ENCODE assay signal across 8 cellular contexts in the genomic region with DNA sequence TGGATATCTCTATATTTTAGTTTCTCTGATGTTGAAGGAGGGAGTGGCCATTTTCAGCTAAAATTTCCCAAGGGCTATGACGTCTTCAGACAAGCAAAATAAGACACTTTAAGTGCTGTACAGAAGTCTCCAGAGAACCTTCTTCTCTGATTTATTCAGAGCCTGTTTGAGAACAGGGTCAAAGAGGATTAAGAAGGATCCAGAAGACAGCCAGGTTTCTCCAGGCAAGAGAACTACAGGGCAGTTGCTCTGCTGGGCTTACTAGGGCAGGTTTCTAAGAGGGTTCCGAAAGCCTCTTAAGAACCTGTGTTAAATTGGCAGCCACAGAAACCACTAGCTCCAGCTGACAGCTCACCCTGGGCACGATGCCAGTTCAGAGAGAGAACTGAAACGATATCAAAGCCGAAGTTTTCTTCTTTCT. TPM values are rescaled to one million over a fixed set of nuclear protein-coding genes. Genes with fewer than 3 reads are reported as not detected.
DNase-seq lines count a peak whose midpoint lies in the region; ATAC-seq and TF ChIP-seq lines count a peak whose summit lies in the region.

No MANE protein-coding gene starts in this region.

- peaks cover 12% of the 10 kb centered on the region for H3K4me1 Mint-ChIP-seq in activated T-helper 2 cell treated with anti-CD3 and anti-CD28 coated beads, Interferon-gamma antibody, Interleukin-2, Interleukin-4, amounts not matched to agents 10 μg/mL and 5 μg/mL and 100 μg/mL, durations not matched to agents 14 hours and 24 hours and 36 hours (ENCODE audit: low read depth)

- H3K27ac Mint-ChIP-seq in activated T-helper 2 cell treated with anti-CD3 and anti-CD28 coated beads, Interferon-gamma antibody, Interleukin-2, Interleukin-4, amounts not matched to agents 10 μg/mL and 5 μg/mL and 100 μg/mL, durations not matched to agents 14 hours and 24 hours and 36 hours, result no peak overlapping the region

- H3K27me3 Mint-ChIP-seq in activated T-helper 2 cell treated with anti-CD3 and anti-CD28 coated beads, Interferon-gamma antibody, Interleukin-2, Interleukin-4, amounts not matched to agents 10 μg/mL and 5 μg/mL and 100 μg/mL, durations not matched to agents 14 hours and 24 hours and 36 hours (ENCODE audit: low read depth), result peaks cover 33% of the 10 kb centered on the region

- H3F3A ChIP-seq in PC-3 (ENCODE audit: low read length, unreplicated experiment), result no peaks in the 10 kb centered on the region

- DNase-seq in PC-3 (peak; percentile 67), globus pallidus (ENCODE audit: low spot score) (peak; percentile 59), retina (peak; percentile 38), uterus (peak; percentile 81 to 89)
- peak; percentile 20 for DNase-seq in activated T-helper 2 cell treated with anti-CD3 and anti-CD28 coated beads, Interferon-gamma antibody, Interleukin-2, Interleukin-4, amounts not matched to agents 10 μg/mL and 5 μg/mL and 100 μg/mL, durations not matched to agents 14 hours and 24 hours and 36 hours (ENCODE audit: low spot score)

- intact Hi-C loops in PC-3 (cut with micrococcal nuclease), result no loop called here
- intact Hi-C loops in activated T-helper 2 cell treated with anti-CD3 and anti-CD28 coated beads, Interferon-gamma antibody, Interleukin-2, Interleukin-4, amounts not matched to agents 10 μg/mL and 5 μg/mL and 100 μg/mL, durations not matched to agents 14 hours and 24 hours and 36 hours (cut with micrococcal nuclease), result no loop called here
- intact Hi-C loops in uterus (cut with DNase I; ENCODE audit: low total_unique reads), result no loop called here

- peak; percentile 39 to 55 for TF ChIP-seq POLR2A in uterus (IDR thresholded peaks at IDR 0.05)

- peaks cover 16% of the 10 kb centered on the region for H3K9me3 Mint-ChIP-seq in activated T-helper 2 cell treated with anti-CD3 and anti-CD28 coated beads, Interferon-gamma antibody, Interleukin-2, Interleukin-4, amounts not matched to agents 10 μg/mL and 5 μg/mL and 100 μg/mL, durations not matched to agents 14 hours and 24 hours and 36 hours

- CTCF ChIA-PET in PC-3 (lab: Charles Lee), result no interaction called here

- no peak for TF ChIP-seq CTCF in PC-3 (conservative IDR thresholded peaks at IDR 0.05; ENCODE audit: low read depth, low read length)
- no peak for TF ChIP-seq CTCF in uterus (IDR thresholded peaks at IDR 0.05)

- H3K79me2 ChIP-seq in PC-3 (ENCODE audit: low read length), result no peaks in the 10 kb centered on the region

- H3K9ac ChIP-seq in BLaER1 treated with 17β-estradiol and CSF1 and Interleukin-3, amounts not matched to agents 10 nM and 100 nM, result peak overlapping the region in 3 of 11 experiments; percentile 4 to 19 (median 6); a peak in 2 of 22 replicates
- H3K9ac ChIP-seq in PC-3 (ENCODE audit: low read length), result no peak overlapping the region

- no peak overlapping the region for H3K4me3 Mint-ChIP-seq in activated T-helper 2 cell treated with anti-CD3 and anti-CD28 coated beads, Interferon-gamma antibody, Interleukin-2, Interleukin-4, amounts not matched to agents 10 μg/mL and 5 μg/mL and 100 μg/mL, durations not matched to agents 14 hours and 24 hours and 36 hours (ENCODE audit: low read depth)

- BruUV-seq in PC-3 (replicated peaks; lab: Mats Ljungman, UMichigan), result no TSS peak

- H3K36me3 ChIP-seq in BLaER1 treated with 17β-estradiol and CSF1 and Interleukin-3, amounts not matched to agents 10 nM and 100 nM, result no peaks in the 10 kb centered on the region
- H3K36me3 ChIP-seq in PC-3 (ENCODE audit: low read depth, low read length) (no peaks in the 10 kb centered on the region), uterus (no peaks in the 10 kb centered on the region)

- POLR2A ChIA-PET in PC-3 (lab: Charles Lee; ENCODE audit: unreplicated experiment), result no interaction called here

- H3K4me2 ChIP-seq in BLaER1 treated with 17β-estradiol and CSF1 and Interleukin-3, amounts not matched to agents 10 nM and 100 nM, result peak overlapping the region; percentile 50 to 79 (median 70); a peak in 21 of 22 replicates
- H3K4me2 ChIP-seq in PC-3 (ENCODE audit: low read length), result peak overlapping the region; percentile 70

- no peak overlapping the region for H3K27ac ChIP-seq in BLaER1 treated with 17β-estradiol and CSF1 and Interleukin-3, amounts not matched to agents 10 nM and 100 nM
- H3K27ac ChIP-seq in PC-3 (ENCODE audit: low read length) (no peak overlapping the region), uterus (peak overlapping the region; percentile 85 to 95)

- H3K4me1 ChIP-seq in BLaER1 treated with 17β-estradiol and CSF1 and Interleukin-3, amounts not matched to agents 10 nM and 100 nM, result peaks cover 15 to 36% (median 29%) of the 10 kb centered on the region in 10 experiments
- H3K4me1 ChIP-seq in PC-3 (ENCODE audit: insufficient read depth, low read length) (peaks cover 29% of the 10 kb centered on the region), uterus (no peaks in the 10 kb centered on the region)

- H3K27me3 ChIP-seq in BLaER1 treated with 17β-estradiol and CSF1 and Interleukin-3, amounts not matched to agents 10 nM and 100 nM, result no peaks in the 10 kb centered on the region
- H3K27me3 ChIP-seq in PC-3 (ENCODE audit: low read length), result no peaks in the 10 kb centered on the region
- H3K27me3 ChIP-seq in uterus, result no peaks in the 10 kb centered on the region

- peaks cover 0 to 15% (median 7%) of the 10 kb centered on the region in 11 experiments; a peak in 12 of 22 replicates for H3K9me3 ChIP-seq in BLaER1 treated with 17β-estradiol and CSF1 and Interleukin-3, amounts not matched to agents 10 nM and 100 nM (replicated peaks in 1 of 11)
- H3K9me3 ChIP-seq in PC-3 (ENCODE audit: low read length), result no peaks in the 10 kb centered on the region
- no peaks in the 10 kb centered on the region for H3K9me3 ChIP-seq in uterus

- peaks cover 8% of the 10 kb centered on the region for H3K36me3 Mint-ChIP-seq in activated T-helper 2 cell treated with anti-CD3 and anti-CD28 coated beads, Interferon-gamma antibody, Interleukin-2, Interleukin-4, amounts not matched to agents 10 μg/mL and 5 μg/mL and 100 μg/mL, durations not matched to agents 14 hours and 24 hours and 36 hours (ENCODE audit: low read depth)

- H4K20me1 ChIP-seq in BLaER1 treated with 17β-estradiol and CSF1 and Interleukin-3, amounts not matched to agents 10 nM and 100 nM, result no peaks in the 10 kb centered on the region
- no peaks in the 10 kb centered on the region for H4K20me1 ChIP-seq in PC-3 (ENCODE audit: low read length)

- peak; percentile 99 for ATAC-seq in GM19324 (IDR thresholded peaks at IDR 0.05; ENCODE audit: low FRiP score, unreplicated experiment)
- peak; percentile 99 for ATAC-seq in HG03460 (IDR thresholded peaks at IDR 0.05; ENCODE audit: unreplicated experiment)
- peak; percentile 37; the same call in 1 of the 2 replicates for ATAC-seq in PC-3

- H3K9me2 ChIP-seq in PC-3 (replicated peaks; ENCODE audit: low read length), result no peaks in the 10 kb centered on the region

- H2AFZ ChIP-seq in PC-3 (ENCODE audit: low read length), result peak overlapping the region; percentile 40; the same call in 1 of the 2 replicates

- 0 out of 20 replicates have a peak overlapping the region, but pooled peaks of 1 of the 10 experiments have one; percentile 0 for H3K4me3 ChIP-seq in BLaER1 treated with 17β-estradiol and CSF1 and Interleukin-3, amounts not matched to agents 10 nM and 100 nM
- H3K4me3 ChIP-seq in PC-3 (ENCODE audit: low read length) (peak overlapping the region; percentile 28; the same call in 1 of the 2 replicates), uterus (peak overlapping the region; percentile 37 to 55)

RNA-seq across cellular contexts. Expression of gene MGP, which starts 1.2 kb away (rescaled TPM):
- total RNA-seq in PC-3 (2014; rRNA removed) (0.22 and 2.1 TPM in 2 replicates), uterus (1,000 to 10,000 TPM in 2 of 4 donors, 100 to 1,000 TPM in 2; 136 to 2,566 (median 1,232) TPM)
- total RNA-seq in activated T-helper 2 cell treated with anti-CD3 and anti-CD28 coated beads, Interferon-gamma antibody, Interleukin-2, Interleukin-4, amounts not matched to agents 10 μg/mL and 5 μg/mL and 100 μg/mL, durations not matched to agents 14 hours and 24 hours and 36 hours, result not detected in 2 replicates

RNA-seq across cellular contexts. Expression of gene ART4, which starts 41.1 kb away (rescaled TPM):
- not detected in 2 replicates for total RNA-seq in PC-3 (2014; rRNA removed)
- not detected in 2 replicates for total RNA-seq in activated T-helper 2 cell treated with anti-CD3 and anti-CD28 coated beads, Interferon-gamma antibody, Interleukin-2, Interleukin-4, amounts not matched to agents 10 μg/mL and 5 μg/mL and 100 μg/mL, durations not matched to agents 14 hours and 24 hours and 36 hours
- total RNA-seq in uterus, result 1 to 10 TPM in 2 of 4 donors, under 1 TPM in 2; 0.51 to 3.7 (median 1.0) TPM

RNA-seq across cellular contexts. Expression of gene ERP27, which starts 53.9 kb away (rescaled TPM):
- total RNA-seq in PC-3 (2014; rRNA removed), result not detected in 2 replicates
- total RNA-seq in activated T-helper 2 cell treated with anti-CD3 and anti-CD28 coated beads, Interferon-gamma antibody, Interleukin-2, Interleukin-4, amounts not matched to agents 10 μg/mL and 5 μg/mL and 100 μg/mL, durations not matched to agents 14 hours and 24 hours and 36 hours, result 3.2 and 4.7 TPM in 2 replicates
- total RNA-seq in uterus, result 1 to 10 TPM in 2 of 4 donors, under 1 TPM in 1, not detected in 1; 0.61 to 2.6 (median 1.5) TPM

Comparison
In these comparisons a context has a peak if more than half of its experiments do, and no peak if none do; other contexts are left out.
1. H3K27ac ChIP-seq: peak in uterus (2 of 2); none in BLaER1 treated with 17β-estradiol and CSF1 and Interleukin-3, amounts not matched to agents 10 nM and 100 nM (0 of 11) and PC-3 (single experiment).
2. ATAC-seq: peak in every context shown above with its lines; median percentile 99 in GM19324; 99 in HG03460; 37 in PC-3.
3. DNase-seq: peak in every context shown above with its lines; median percentile 85 in uterus; 67 in PC-3; 59 in globus pallidus; 38 in retina; 20 in activated T-helper 2 cell treated with anti-CD3 and anti-CD28 coated beads, Interferon-gamma antibody, Interleukin-2, Interleukin-4, amounts not matched to agents 10 μg/mL and 5 μg/mL and 100 μg/mL, durations not matched to agents 14 hours and 24 hours and 36 hours.
4. RNA of gene MGP, which starts 1.2 kb away (total RNA-seq): 136 to 2,566 TPM in uterus; 0.22 to 2.1 TPM in PC-3 and not detected in activated T-helper 2 cell treated with anti-CD3 and anti-CD28 coated beads, Interferon-gamma antibody, Interleukin-2, Interleukin-4, amounts not matched to agents 10 μg/mL and 5 μg/mL and 100 μg/mL, durations not matched to agents 14 hours and 24 hours and 36 hours; every median in the first group is over 10 times any median in the second.